In the genomic region with DNA sequence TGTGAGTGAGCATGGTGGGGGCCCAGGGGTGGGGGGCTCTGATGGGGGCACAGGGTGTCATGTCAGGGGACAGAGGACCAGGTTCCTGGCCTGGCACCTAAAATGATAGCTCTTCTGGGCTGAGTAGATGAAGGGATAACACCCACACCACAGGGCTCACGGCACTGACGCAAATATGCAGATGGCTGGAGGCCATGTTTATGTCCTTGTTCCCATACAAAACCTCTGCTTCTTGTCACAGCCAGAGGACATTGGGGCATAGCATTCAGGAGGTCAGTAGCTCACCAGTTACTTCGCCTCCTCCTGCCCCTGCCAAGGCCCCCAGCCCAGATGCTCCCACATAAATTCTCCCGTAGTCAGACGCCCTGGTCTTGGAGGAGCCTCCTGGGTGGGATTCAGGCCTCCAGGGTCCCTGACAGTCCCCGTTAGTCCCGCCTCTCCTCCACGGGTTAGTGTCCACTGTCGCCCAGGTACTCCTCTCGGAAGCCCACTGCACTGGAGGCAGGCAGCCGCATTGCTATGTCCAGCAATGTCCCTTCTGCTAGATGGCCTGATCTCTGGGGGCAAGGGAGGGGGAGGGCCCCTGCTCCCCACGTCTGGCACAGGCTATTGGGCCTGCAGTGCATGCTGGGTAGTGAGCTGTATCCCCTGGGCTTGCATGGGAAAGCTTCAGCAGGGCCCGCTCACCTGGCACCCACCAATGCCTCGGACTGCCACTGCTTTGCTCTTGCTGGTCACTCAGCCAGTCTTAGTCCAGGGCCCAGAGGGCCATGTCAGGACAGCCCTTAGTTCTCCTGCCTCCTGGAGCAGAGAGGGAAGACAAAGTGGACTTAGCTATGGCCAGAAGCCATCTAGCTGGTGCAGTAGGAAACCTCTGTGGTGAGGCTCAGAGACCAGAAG, we compare ENCODE assay signal across 16 cellular contexts.
A peak's percentile ranks its signal among the peaks of the same experiment; 100 is the strongest.
DNase-seq lines count a peak whose midpoint lies in the region; ATAC-seq and TF ChIP-seq lines count a peak whose summit lies in the region.
"Had no signal": no experiment of that assay in that cellular context is flagged by ENCODE, and none has a peak within 500 bp of the region (broad histone marks: within the 10 kb centered on the region; RNA-seq: fewer than 3 reads in every experiment).

No MANE protein-coding gene starts in this region.

- no peaks in the 10 kb centered on the region for H3K4me1 Mint-ChIP-seq in stimulated activated memory B cell treated with anti-CD40 and anti-IgM and Interleukin-4, amounts not matched to agents 10 μg/mL and 1 μg/mL and 100 μg/mL, for 72 hours
- H3K4me1 Mint-ChIP-seq: CD4-positive, alpha-beta memory T cell had no signal

- no peaks in the 10 kb centered on the region for H3K36me3 Mint-ChIP-seq in stimulated activated memory B cell treated with anti-CD40 and anti-IgM and Interleukin-4, amounts not matched to agents 10 μg/mL and 1 μg/mL and 100 μg/mL, for 72 hours
- H3K36me3 Mint-ChIP-seq: CD4-positive, alpha-beta memory T cell had no signal

- no peak overlapping the region for H3K4me3 ChIP-seq in WERI-Rb-1 (ENCODE audit: low read depth, low read length)
- no peak overlapping the region for H3K4me3 ChIP-seq in osteoblast (ENCODE audit: insufficient read depth, low read length)
- no peak overlapping the region for H3K4me3 ChIP-seq in MM.1S (ENCODE audit: low read length)
- H3K4me3 ChIP-seq in breast epithelium, result no peak overlapping the region
- H3K4me3 ChIP-seq: GM23248, K562 had no signal

- H3K4me3 Mint-ChIP-seq in stimulated activated memory B cell treated with anti-CD40 and anti-IgM and Interleukin-4, amounts not matched to agents 10 μg/mL and 1 μg/mL and 100 μg/mL, for 72 hours, result no peak overlapping the region
- H3K4me3 Mint-ChIP-seq: CD4-positive, alpha-beta memory T cell had no signal

- ATAC-seq in stimulated activated memory B cell treated with anti-CD40 and anti-IgM and Interleukin-4, amounts not matched to agents 10 μg/mL and 1 μg/mL and 100 μg/mL, for 72 hours, result no peak
- ATAC-seq: K562 had no signal

- TF ChIP-seq CTCF in GM10248 (IDR thresholded peaks at IDR 0.05; ENCODE audit: control extremely low read depth, extremely low read depth, low read depth, missing control alignments) (no peak), WERI-Rb-1 (IDR thresholded peaks at IDR 0.05; ENCODE audit: low read depth, low read length) (no peak), osteoblast (IDR thresholded peaks at IDR 0.05; ENCODE audit: extremely low read depth, low read depth, low read length) (no peak), MM.1S (IDR thresholded peaks at IDR 0.05; ENCODE audit: low read length) (no peak), breast epithelium (IDR thresholded peaks at IDR 0.05) (no peak)

- CTCF ChIA-PET in GM10248 (lab: Yijun Ruan, JAX), result interaction anchor here (1.3 kb wide), 1 partner anchor 13 kb away, joined by 3 read pairs; no protein-coding TSS in a partner anchor

- H4K20me1 ChIP-seq in osteoblast (ENCODE audit: insufficient read depth, low read length), result no peaks in the 10 kb centered on the region
- no peaks in the 10 kb centered on the region for H4K20me1 ChIP-seq in MM.1S (ENCODE audit: insufficient read depth, low read length)

- H3K9me2 ChIP-seq in MM.1S (replicated peaks; ENCODE audit: insufficient read depth, low read length), result no peaks in the 10 kb centered on the region

- H3K9ac ChIP-seq in MM.1S (ENCODE audit: low read length), result no peak overlapping the region
- H3K9ac ChIP-seq: GM23248 had no signal

- no peak for TF ChIP-seq POLR2A in breast epithelium (IDR thresholded peaks at IDR 0.05)

- peaks cover 6% of the 10 kb centered on the region for H3K9me3 Mint-ChIP-seq in stimulated activated memory B cell treated with anti-CD40 and anti-IgM and Interleukin-4, amounts not matched to agents 10 μg/mL and 1 μg/mL and 100 μg/mL, for 72 hours

- no peaks in the 10 kb centered on the region for H3F3A ChIP-seq in MM.1S (ENCODE audit: insufficient read depth, low read length)

- H3K27me3 Mint-ChIP-seq in stimulated activated memory B cell treated with anti-CD40 and anti-IgM and Interleukin-4, amounts not matched to agents 10 μg/mL and 1 μg/mL and 100 μg/mL, for 72 hours, result peaks cover 20% of the 10 kb centered on the region

- H3K9me3 ChIP-seq in WERI-Rb-1 (ENCODE audit: severe bottlenecking) (peaks cover 6% of the 10 kb centered on the region), osteoblast (ENCODE audit: low read depth, low read length) (peaks cover 2% of the 10 kb centered on the region), MM.1S (replicated peaks; ENCODE audit: insufficient read depth, low read length) (no peaks in the 10 kb centered on the region), breast epithelium (peaks cover 4 to 7% of the 10 kb centered on the region in 2 donors)

- H3K36me3 ChIP-seq in WERI-Rb-1, result no peaks in the 10 kb centered on the region
- H3K36me3 ChIP-seq in osteoblast (ENCODE audit: insufficient read depth, low read length), result no peaks in the 10 kb centered on the region
- no peaks in the 10 kb centered on the region for H3K36me3 ChIP-seq in MM.1S (replicated peaks; ENCODE audit: insufficient read depth, low read length)
- H3K36me3 ChIP-seq in breast epithelium, result no peaks in the 10 kb centered on the region

- POLR2A ChIA-PET in GM10248 (lab: Yijun Ruan, JAX), result no interaction called here

- no peak overlapping the region for H2AFZ ChIP-seq in osteoblast (ENCODE audit: low read length)
- no peak overlapping the region for H2AFZ ChIP-seq in MM.1S (ENCODE audit: low read length)
- H2AFZ ChIP-seq: GM23248 had no signal

- no peaks in the 10 kb centered on the region for H3K4me1 ChIP-seq in osteoblast (ENCODE audit: insufficient read depth, low read length)
- H3K4me1 ChIP-seq in MM.1S (ENCODE audit: low read length), result no peaks in the 10 kb centered on the region
- no peaks in the 10 kb centered on the region for H3K4me1 ChIP-seq in breast epithelium

- intact Hi-C loops in breast epithelium (cut with DNase I; ENCODE audit: low total_unique reads), result no loop called here

- H3K79me2 ChIP-seq in osteoblast (ENCODE audit: insufficient read depth, low read length) (no peaks in the 10 kb centered on the region), MM.1S (ENCODE audit: low read length) (no peaks in the 10 kb centered on the region)

- H3K27me3 ChIP-seq in WERI-Rb-1 (ENCODE audit: insufficient read depth, low read depth, severe bottlenecking) (no peaks in the 10 kb centered on the region), osteoblast (ENCODE audit: insufficient read depth, low read length) (no peaks in the 10 kb centered on the region), MM.1S (replicated peaks; ENCODE audit: insufficient read depth, low read length) (no peaks in the 10 kb centered on the region), breast epithelium (peaks cover 0 to 4% of the 10 kb centered on the region in 2 donors)

- no peak overlapping the region for H3K27ac Mint-ChIP-seq in stimulated activated memory B cell treated with anti-CD40 and anti-IgM and Interleukin-4, amounts not matched to agents 10 μg/mL and 1 μg/mL and 100 μg/mL, for 72 hours
- H3K27ac Mint-ChIP-seq: CD4-positive, alpha-beta memory T cell had no signal

- no peak overlapping the region for H3K4me2 ChIP-seq in osteoblast (ENCODE audit: insufficient read depth, low read length)
- no peak overlapping the region for H3K4me2 ChIP-seq in MM.1S (ENCODE audit: low read depth, low read length)

- DNase-seq in AG08395 (ENCODE audit: low spot score) (peak; percentile 1), GM10248 (ENCODE audit: extremely low spot score) (peak; percentile 3), WERI-Rb-1 (peak; percentile 9), osteoblast (ENCODE audit: insufficient read length, low spot score, missing footprints) (peak; percentile 50), MM.1S (no peak), breast epithelium (ENCODE audit: low spot score in 2 of 2) (no peak)
- DNase-seq: CD4-positive, alpha-beta memory T cell; GM23248; HCEC 1CT; MV-4-11; NCI-H1694 treated with DMSO at 0.1 percent for 48 hours; NCI-H774; RPMI8226; SHP77 treated with DMSO at 0.1 percent for 48 hours had no signal

- H3K27ac ChIP-seq in WERI-Rb-1 (no peak overlapping the region), osteoblast (ENCODE audit: low read depth, low read length) (no peak overlapping the region), MM.1S (ENCODE audit: low read length) (no peak overlapping the region), breast epithelium (no peak overlapping the region)
- H3K27ac ChIP-seq: GM23248 had no signal

Comparison
In these comparisons a context has a peak if more than half of its experiments do, and no peak if none do; other contexts are left out.
1. DNase-seq: peak in AG08395 (single experiment), GM10248 (single experiment), WERI-Rb-1 (single experiment) and osteoblast (single experiment); none in MM.1S (single experiment) and breast epithelium (0 of 2).